In the genomic region with DNA sequence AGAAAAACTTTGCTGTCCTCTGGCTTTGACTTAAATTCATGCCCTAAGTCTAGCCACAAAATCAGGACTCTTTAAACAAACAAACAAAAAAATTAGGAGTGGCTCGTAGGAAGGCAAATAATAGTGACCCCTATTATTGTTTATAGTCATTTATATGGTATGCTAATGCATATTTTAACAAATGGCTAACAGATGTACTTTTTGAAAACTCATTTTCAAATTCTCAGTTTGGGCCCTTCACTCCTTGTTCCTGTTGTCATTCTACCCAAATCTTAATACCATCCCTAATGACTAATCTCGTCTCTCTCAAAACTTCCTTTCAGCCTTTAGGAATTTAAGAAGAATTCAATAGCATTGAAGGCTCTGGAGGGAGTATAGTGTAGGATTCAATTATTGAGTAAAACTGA, we compare ENCODE assay signal across 21 cellular contexts. TPM values are rescaled to one million over a fixed set of nuclear protein-coding genes. Genes with fewer than 3 reads are reported as not detected.
DNase-seq lines count a peak whose midpoint lies in the region; TF ChIP-seq lines count a peak whose summit lies in the region.
"Had no signal": no experiment of that assay in that cellular context is flagged by ENCODE, and none has a peak within 500 bp of the region (broad histone marks: within the 10 kb centered on the region; RNA-seq: fewer than 3 reads in every experiment).

No MANE protein-coding gene starts in this region.

- H3K4me2 ChIP-seq in PC-9 (peak overlapping the region; percentile 37), fibroblast of lung (ENCODE audit: extremely low read depth, insufficient read depth, low read length) (peak overlapping the region; percentile 9), skeletal muscle satellite cell (ENCODE audit: low read length) (peak overlapping the region; percentile 6)
- H3K4me2 ChIP-seq: BLaER1, neural progenitor cell had no signal

- H3K9me2 ChIP-seq in PC-9 (ENCODE audit: insufficient read depth), result no peaks in the 10 kb centered on the region

- H3K79me2 ChIP-seq in PC-9 (ENCODE audit: low read depth) (no peaks in the 10 kb centered on the region), fibroblast of lung (ENCODE audit: control insufficient read depth, insufficient read depth, low read length) (no peaks in the 10 kb centered on the region)

- H2AFZ ChIP-seq in PC-9 (no peak overlapping the region; the same call in 1 of the 2 replicates), fibroblast of lung (ENCODE audit: low read length) (no peak overlapping the region)
- H2AFZ ChIP-seq: neural progenitor cell had no signal

- CTCF ChIA-PET in PC-9 (lab: Charles Lee), result no interaction called here

- intact Hi-C loops in PC-9 (cut with micrococcal nuclease; ENCODE audit: unreplicated experiment), result no loop called here

- H3K4me3 ChIP-seq in PC-9 (no peak overlapping the region), fibroblast of lung (replicated peaks in 1 of 4; ENCODE audit: control extremely low read depth in 1 of 4, insufficient read depth in 1 of 4, low read depth in 3 of 4, low read length in 4 of 4) (no peak overlapping the region), skeletal muscle satellite cell (ENCODE audit: low read length) (no peak overlapping the region)
- H3K4me3 ChIP-seq: BLaER1, breast epithelium, GM12878, heart left ventricle, left lung, neural progenitor cell had no signal

- peaks cover 23% of the 10 kb centered on the region for H3F3A ChIP-seq in PC-9 (ENCODE audit: insufficient read depth, low read depth)

- BruUV-seq in PC-9 (replicated peaks; lab: Mats Ljungman, UMichigan), result no TSS peak

- H3K4me1 ChIP-seq in PC-9 (replicated peaks; ENCODE audit: insufficient read depth) (peaks cover 29% of the 10 kb centered on the region), fibroblast of lung (ENCODE audit: control insufficient read depth, extremely low read depth, insufficient read depth, low read length) (peaks cover 10% of the 10 kb centered on the region), skeletal muscle satellite cell (ENCODE audit: control insufficient read depth, insufficient read depth, low read length) (peaks cover 24% of the 10 kb centered on the region)
- H3K4me1 ChIP-seq: BLaER1, breast epithelium, left lung, neural progenitor cell had no signal

- DNase-seq in GM03348 (ENCODE audit: low spot score) (peak; percentile 64), PC-9 (peak in 1 of 2 experiments; percentile 88), fibroblast of lung (ENCODE audit: low read depth in 2 of 2) (peak in 1 of 2 donors; percentile 25), DMS53 (lab: John Stamatoyannopoulos, UW) (no peak), GM13976 (ENCODE audit: low spot score) (no peak), NCI-H1436 (lab: John Stamatoyannopoulos, UW) (no peak)
- DNase-seq: activated CD4-positive, alpha-beta T cell treated with anti-CD3 and anti-CD28 coated beads for 4 hours; activated naive CD8-positive, alpha-beta T cell treated with anti-CD3 and anti-CD28 coated beads, Interleukin-2, amount 50 U/mL, for 24 hours; GDM1; heart left ventricle; left lung; MV-4-11; NCI-H1930; NCI-H446; retina had no signal

- H3K36me3 ChIP-seq in PC-9 (ENCODE audit: low read depth) (no peaks in the 10 kb centered on the region), fibroblast of lung (ENCODE audit: control insufficient read depth, insufficient read depth, low read length) (no peaks in the 10 kb centered on the region), skeletal muscle satellite cell (ENCODE audit: insufficient read depth, low read length) (no peaks in the 10 kb centered on the region)
- H3K36me3 ChIP-seq: BLaER1, breast epithelium, heart left ventricle, left lung, neural progenitor cell had no signal

- POLR2A ChIA-PET in PC-9 (lab: Charles Lee; ENCODE audit: unreplicated experiment), result no interaction called here

- H3K9me3 ChIP-seq in PC-9 (ENCODE audit: insufficient read depth, low read depth), result peaks cover 6% of the 10 kb centered on the region; the same call in 1 of the 2 replicates
- H3K9me3 ChIP-seq in fibroblast of lung (ENCODE audit: control insufficient read depth, insufficient read depth, low read depth, low read length), result no peaks in the 10 kb centered on the region
- H3K9me3 ChIP-seq in skeletal muscle satellite cell (replicated peaks; ENCODE audit: low read length), result no peaks in the 10 kb centered on the region
- H3K9me3 ChIP-seq: BLaER1, breast epithelium, left lung had no signal

- no peak overlapping the region for H3K9ac ChIP-seq in fibroblast of lung (ENCODE audit: insufficient read depth, low read length)
- H3K9ac ChIP-seq in skeletal muscle satellite cell (ENCODE audit: low read depth, low read length), result peak overlapping the region; percentile 67
- H3K9ac ChIP-seq: BLaER1, neural progenitor cell had no signal

- H4K20me1 ChIP-seq in PC-9 (ENCODE audit: insufficient read depth), result no peaks in the 10 kb centered on the region
- no peaks in the 10 kb centered on the region for H4K20me1 ChIP-seq in fibroblast of lung (ENCODE audit: control insufficient read depth, extremely low read depth, insufficient read depth, low read length)
- H4K20me1 ChIP-seq: BLaER1 had no signal

- TF ChIP-seq CTCF in PC-9 (conservative IDR thresholded peaks at IDR 0.05), result no peak
- no peak for TF ChIP-seq CTCF in fibroblast of lung (conservative IDR thresholded peaks at IDR 0.05 in 1 of 2, IDR thresholded peaks at IDR 0.05 in 1 of 2; ENCODE audit: low read depth in 1 of 2, low read length in 2 of 2)
- no peak for TF ChIP-seq CTCF in GM13976 (IDR thresholded peaks at IDR 0.05; ENCODE audit: borderline replicate concordance, control extremely low read depth, extremely low read depth, insufficient read depth, missing control alignments)

- H3K27ac ChIP-seq in PC-9, result peak overlapping the region; percentile 52
- no peak overlapping the region for H3K27ac ChIP-seq in fibroblast of lung (ENCODE audit: insufficient read depth, low read length)
- H3K27ac ChIP-seq: BLaER1, breast epithelium, heart left ventricle, HL-60, left lung, neural progenitor cell had no signal

- H3K27me3 ChIP-seq in PC-9 (ENCODE audit: insufficient read depth, low read depth) (no peaks in the 10 kb centered on the region), fibroblast of lung (ENCODE audit: control insufficient read depth, insufficient read depth, low read length) (no peaks in the 10 kb centered on the region), skeletal muscle satellite cell (ENCODE audit: control insufficient read depth, insufficient read depth, low read length) (no peaks in the 10 kb centered on the region)
- H3K27me3 ChIP-seq: BLaER1, breast epithelium, heart left ventricle, left lung, neural progenitor cell had no signal

- in situ Hi-C loops in GM13976 (cut with MboI; ENCODE audit: low sequenced_read_pairs, unreplicated experiment), result no loop called here

RNA-seq across cellular contexts. Expression of gene ATP2B1, which starts 42.2 kb away (rescaled TPM):
- total RNA-seq in PC-9 (2021) (29.4 and 32.0 TPM in 2 replicates), fibroblast of lung (101 and 141 TPM in 2 replicates)
- 43.0 and 64.3 TPM in 2 replicates for polyA plus RNA-seq in fibroblast of lung
- polyA plus RNA-seq in fibroblast of lung (2012), result 39.8 and 57.0 TPM in 2 replicates
- polyA minus RNA-seq in fibroblast of lung (ENCODE audit: low replicate concordance), result 7.4 and 17.9 TPM in 2 replicates
- total RNA-seq in skeletal muscle satellite cell (2012; rRNA removed), result 116 and 172 TPM in 2 replicates
